13 cellular contexts compared by ENCODE assay signal in genomic region chr7:44541-44896, GRCh38.
"Had no signal": no experiment of that assay in that cellular context is flagged by ENCODE, and none has a peak within 500 bp of the region (broad histone marks: within the 10 kb centered on the region; RNA-seq: fewer than 3 reads in every experiment).

No MANE protein-coding gene starts in this region.

- H3K36me3 ChIP-seq: heart left ventricle, SJSA1, tibial nerve had no signal

- DNase-seq: activated CD4-positive, alpha-beta T cell treated with anti-CD3 and anti-CD28 coated beads, Interleukin-2, amount 50 U/mL, for 48 hours; activated naive CD8-positive, alpha-beta T cell treated with anti-CD3 and anti-CD28 coated beads, Interleukin-2, amount 50 U/mL, for 24 hours; nephron progenitor cell; stimulated activated CD4-positive, alpha-beta T cell treated with anti-CD3 and anti-CD28 coated beads, Interleukin-12 subunit alpha, Interleukin-12 subunit beta, amount 100 ng/mL, for 4 hours; stimulated activated naive B cell treated with anti-CD40 and anti-IgM and Interleukin-4, amounts not matched to agents 10 μg/mL and 1 μg/mL and 100 μg/mL, for 72 hours had no signal

- H3K27ac ChIP-seq: epithelial cell of prostate, heart left ventricle, psoas muscle, SJSA1, tibial nerve had no signal

- H3K9me3 Mint-ChIP-seq: activated naive CD4-positive, alpha-beta T cell treated with anti-CD3 and anti-CD28 coated beads for 36 hours; activated naive CD8-positive, alpha-beta T cell treated with anti-CD3 and anti-CD28 coated beads, Interleukin-2, amount 50 U/mL, for 24 hours; mesothelial cell of epicardium; nephron progenitor cell; stimulated activated naive B cell treated with anti-CD40 and anti-IgM and Interleukin-4, amounts not matched to agents 10 μg/mL and 1 μg/mL and 100 μg/mL, for 72 hours had no signal

- H3K4me3 ChIP-seq: heart left ventricle, psoas muscle, SJSA1, tibial nerve had no signal

- H3K36me3 Mint-ChIP-seq: mesothelial cell of epicardium; stimulated activated naive B cell treated with anti-CD40 and anti-IgM and Interleukin-4, amounts not matched to agents 10 μg/mL and 1 μg/mL and 100 μg/mL, for 72 hours had no signal

- ATAC-seq: heart left ventricle; psoas muscle; stimulated activated naive B cell treated with anti-CD40 and anti-IgM and Interleukin-4, amounts not matched to agents 10 μg/mL and 1 μg/mL and 100 μg/mL, for 72 hours had no signal

- H3K4me3 Mint-ChIP-seq: activated naive CD4-positive, alpha-beta T cell treated with anti-CD3 and anti-CD28 coated beads for 36 hours; activated naive CD8-positive, alpha-beta T cell treated with anti-CD3 and anti-CD28 coated beads, Interleukin-2, amount 50 U/mL, for 24 hours; mesothelial cell of epicardium; nephron progenitor cell; stimulated activated naive B cell treated with anti-CD40 and anti-IgM and Interleukin-4, amounts not matched to agents 10 μg/mL and 1 μg/mL and 100 μg/mL, for 72 hours had no signal

- H3K27me3 ChIP-seq: tibial nerve had no signal

- H3K9me3 ChIP-seq: heart left ventricle, psoas muscle, SJSA1, tibial nerve had no signal

- H3K4me1 Mint-ChIP-seq: activated naive CD8-positive, alpha-beta T cell treated with anti-CD3 and anti-CD28 coated beads, Interleukin-2, amount 50 U/mL, for 24 hours; stimulated activated naive B cell treated with anti-CD40 and anti-IgM and Interleukin-4, amounts not matched to agents 10 μg/mL and 1 μg/mL and 100 μg/mL, for 72 hours had no signal

- FAIRE-seq: frontal cortex had no signal

- H3K4me1 ChIP-seq: psoas muscle, SJSA1 had no signal

- H3K27ac Mint-ChIP-seq: activated naive CD4-positive, alpha-beta T cell treated with anti-CD3 and anti-CD28 coated beads for 36 hours; activated naive CD8-positive, alpha-beta T cell treated with anti-CD3 and anti-CD28 coated beads, Interleukin-2, amount 50 U/mL, for 24 hours; mesothelial cell of epicardium; nephron progenitor cell; stimulated activated naive B cell treated with anti-CD40 and anti-IgM and Interleukin-4, amounts not matched to agents 10 μg/mL and 1 μg/mL and 100 μg/mL, for 72 hours had no signal
